12 cellular contexts compared by ENCODE assay signal in the genomic region with DNA sequence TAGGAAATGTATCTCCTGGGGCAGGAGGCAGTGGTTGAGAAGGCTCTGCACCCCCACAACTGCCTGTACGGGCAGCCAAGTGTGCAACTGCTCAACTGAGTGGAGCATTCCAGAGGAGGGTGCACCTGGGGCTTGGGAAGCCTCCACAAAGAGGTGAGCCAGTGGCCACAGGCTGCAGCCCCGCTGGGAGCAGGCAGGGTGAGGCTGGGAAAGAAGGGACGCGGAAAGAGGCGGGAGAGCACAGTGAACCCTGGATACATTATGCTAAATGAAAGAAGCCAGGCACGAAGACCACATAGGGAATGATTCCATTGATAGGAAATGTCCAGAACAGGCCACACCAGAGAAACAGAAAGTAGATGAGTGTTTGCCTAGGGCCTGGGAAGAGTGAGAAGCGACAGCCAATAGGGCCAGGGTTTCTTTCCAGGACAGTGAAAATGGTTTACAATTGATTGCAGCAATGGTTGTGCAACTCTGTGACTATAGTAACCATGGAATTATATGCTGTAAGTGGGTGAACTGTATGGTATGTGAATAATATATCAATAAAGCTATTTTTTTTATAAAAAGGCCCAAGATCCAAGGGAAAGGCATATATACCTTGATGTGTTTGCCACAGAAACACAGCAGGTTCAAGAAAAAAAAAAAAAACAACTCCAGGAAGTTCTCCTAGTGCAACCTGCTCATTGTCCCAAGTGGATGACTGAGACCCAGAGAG.
A peak's percentile ranks its signal among the peaks of the same experiment; 100 is the strongest.
DNase-seq lines count a peak whose midpoint lies in the region; ATAC-seq and TF ChIP-seq lines count a peak whose summit lies in the region.
"Had no signal": no experiment of that assay in that cellular context is flagged by ENCODE, and none has a peak within 500 bp of the region (broad histone marks: within the 10 kb centered on the region; RNA-seq: fewer than 3 reads in every experiment).

No MANE protein-coding gene starts in this region.

- H3K9me3 ChIP-seq in body of pancreas (no peaks in the 10 kb centered on the region), smooth muscle cell (replicated peaks; ENCODE audit: low read depth) (no peaks in the 10 kb centered on the region)

- TF ChIP-seq POLR2A in body of pancreas (IDR thresholded peaks at IDR 0.05): no peak

- ATAC-seq in body of pancreas: peak; percentile 42
- ATAC-seq in HG03135 (IDR thresholded peaks at IDR 0.05; ENCODE audit: unreplicated experiment): no peak
- no peak for ATAC-seq in HG03039 (IDR thresholded peaks at IDR 0.05; ENCODE audit: unreplicated experiment)

- no peak overlapping the region for H3K9ac ChIP-seq in smooth muscle cell (ENCODE audit: low read depth)

- H3K4me2 ChIP-seq in smooth muscle cell: peak overlapping the region; percentile 55

- WGBS in body of pancreas, 2 donors: 60 to 69% methylated on average over 7 of the region's 7 CpGs
- 72% methylated on average over 7 of the region's 7 CpGs for whole genome bisulfite sequencing in smooth muscle cell (ENCODE audit: low lambda C conversion rate)

- H3K4me3 ChIP-seq in body of pancreas (no peak overlapping the region), smooth muscle cell (no peak overlapping the region)

- H3K27me3 ChIP-seq in body of pancreas (no peaks in the 10 kb centered on the region), smooth muscle cell (ENCODE audit: low read depth) (peaks cover 13% of the 10 kb centered on the region)

- H3K36me3 ChIP-seq in body of pancreas (replicated peaks in 1 of 2; ENCODE audit: insufficient read depth in 1 of 2, low read depth in 2 of 2): no peaks in the 10 kb centered on the region
- H3K36me3 ChIP-seq in smooth muscle cell (ENCODE audit: low read depth): no peaks in the 10 kb centered on the region

- TF ChIP-seq CTCF in body of pancreas (IDR thresholded peaks at IDR 0.05): no peak
- TF ChIP-seq CTCF in smooth muscle cell (IDR thresholded peaks at IDR 0.05; ENCODE audit: borderline replicate concordance, insufficient read depth, poor library complexity, severe bottlenecking): no peak

- H3K27ac ChIP-seq in body of pancreas: peak overlapping the region in 2 of 4 donors; percentile 29 to 40
- no peak overlapping the region for H3K27ac ChIP-seq in smooth muscle cell (ENCODE audit: low read depth)

- no peaks in the 10 kb centered on the region for H3K79me2 ChIP-seq in smooth muscle cell (ENCODE audit: low read depth)

- no peaks in the 10 kb centered on the region for H3F3A ChIP-seq in smooth muscle cell (ENCODE audit: low read depth)

- DNase-seq in NCI-H526 (lab: John Stamatoyannopoulos, UW) (peak; percentile 94 to 99), NCI-H526 treated with DMSO at 0.1 percent for 48 hours (lab: John Stamatoyannopoulos, UW) (no peak), body of pancreas (peak in 1 of 4 donors; percentile 10), kidney glomerular epithelial cell (lab: John Stamatoyannopoulos, UW) (peak; percentile 93), smooth muscle cell (lab: John Stamatoyannopoulos, UW; ENCODE audit: unreplicated experiment) (no peak), nucleus accumbens (lab: John Stamatoyannopoulos, UW) (no peak)
- DNase-seq: HCEC 1CT; naive B cell; NCI-H1048; stimulated activated CD4-positive, alpha-beta T cell treated with anti-CD3 and anti-CD28 coated beads, Interleukin-4, amount 100 ng/mL, for 1 hour had no signal

- no peaks in the 10 kb centered on the region for H4K20me1 ChIP-seq in smooth muscle cell (ENCODE audit: low read depth)

- H3K4me1 ChIP-seq in body of pancreas: peaks cover 14% of the 10 kb centered on the region
- H3K4me1 ChIP-seq in smooth muscle cell (ENCODE audit: low read depth): peaks cover 18% of the 10 kb centered on the region

- no peak overlapping the region for H2AFZ ChIP-seq in smooth muscle cell (ENCODE audit: low read depth)

- intact Hi-C loops in body of pancreas (cut with DNase I): no loop called here

Comparison
In these comparisons a context has a peak if more than half of its experiments do, and no peak if none do; other contexts are left out.
1. DNase-seq: peak in NCI-H526 (2 of 2) and kidney glomerular epithelial cell (single experiment); none in NCI-H526 treated with DMSO at 0.1 percent for 48 hours (single experiment), smooth muscle cell (single experiment) and nucleus accumbens (0 of 56).